32 cellular contexts compared by ENCODE assay signal in genomic region chr11:86765146-86765663, GRCh38. TPM values are rescaled to one million over a fixed set of nuclear protein-coding genes. Genes with fewer than 3 reads are reported as not detected.
"Had no signal": no experiment of that assay in that cellular context is flagged by ENCODE, and none has a peak within 500 bp of the region (broad histone marks: within the 10 kb centered on the region; RNA-seq: fewer than 3 reads in every experiment).

No MANE protein-coding gene starts in this region.

- H3K4me1 ChIP-seq: ascending aorta, body of pancreas, Peyer's patch had no signal

- H3K4me3 ChIP-seq: ascending aorta, body of pancreas, MG63, Peyer's patch, SJCRH30 had no signal

- H3K27ac Mint-ChIP-seq: activated CD4-positive, alpha-beta T cell treated with anti-CD3 and anti-CD28 coated beads, Interleukin-2, amount 10 ng/mL, durations not matched to agents 24 days and 14 days; activated CD8-positive, alpha-beta memory T cell treated with anti-CD3 and anti-CD28 coated beads, Interleukin-2, amount 10 ng/mL, durations not matched to agents 7 days and 5 days; activated naive CD4-positive, alpha-beta T cell treated with anti-CD3 and anti-CD28 coated beads, Interleukin-2, amount 50 U/mL, for 24 hours; activated naive CD8-positive, alpha-beta T cell treated with anti-CD3 and anti-CD28 coated beads, Interleukin-2, amount 50 U/mL, for 24 hours; activated T-cell treated with anti-CD3 and anti-CD28 coated beads, Interleukin-2, amount 50 U/mL, for 24 hours; activated T-helper 1 cell treated with anti-CD3 and anti-CD28 coated beads, Interleukin-12 subunit alpha, Interleukin-12 subunit beta, Interleukin-2, Interleukin-4 antibody, amounts not matched to agents 30 ng/mL and 10 ng/mL and 1 ng/mL, durations not matched to agents 14 hours and 24 hours and 36 hours; T-helper 17 cell; WTC11 had no signal

- ATAC-seq: activated CD8-positive, alpha-beta memory T cell treated with anti-CD3 and anti-CD28 coated beads, Interleukin-2, amount 10 ng/mL, durations not matched to agents 7 days and 5 days; activated naive CD8-positive, alpha-beta T cell treated with anti-CD3 and anti-CD28 coated beads, Interleukin-2, amount 50 U/mL, for 24 hours; body of pancreas; T-helper 17 cell; WTC11 had no signal

- H3K4me1 Mint-ChIP-seq: activated CD4-positive, alpha-beta T cell treated with anti-CD3 and anti-CD28 coated beads, Interleukin-2, amount 10 ng/mL, durations not matched to agents 24 days and 14 days; activated CD8-positive, alpha-beta memory T cell treated with anti-CD3 and anti-CD28 coated beads, Interleukin-2, amount 10 ng/mL, durations not matched to agents 7 days and 5 days; activated naive CD4-positive, alpha-beta T cell treated with anti-CD3 and anti-CD28 coated beads, Interleukin-2, amount 50 U/mL, for 24 hours; activated naive CD8-positive, alpha-beta T cell treated with anti-CD3 and anti-CD28 coated beads, Interleukin-2, amount 50 U/mL, for 24 hours; T-helper 17 cell had no signal

- H3K27ac ChIP-seq: ascending aorta, body of pancreas, Peyer's patch, RWPE1, SJCRH30 had no signal

- H3K9me3 ChIP-seq: ascending aorta, body of pancreas, MG63, Peyer's patch, SJCRH30 had no signal

- H3K9me3 Mint-ChIP-seq: activated CD4-positive, alpha-beta T cell treated with anti-CD3 and anti-CD28 coated beads, Interleukin-2, amount 10 ng/mL, durations not matched to agents 24 days and 14 days; activated naive CD4-positive, alpha-beta T cell treated with anti-CD3 and anti-CD28 coated beads, Interleukin-2, amount 50 U/mL, for 24 hours; activated naive CD8-positive, alpha-beta T cell treated with anti-CD3 and anti-CD28 coated beads, Interleukin-2, amount 50 U/mL, for 24 hours; activated T-cell treated with anti-CD3 and anti-CD28 coated beads, Interleukin-2, amount 50 U/mL, for 24 hours; activated T-helper 1 cell treated with anti-CD3 and anti-CD28 coated beads, Interleukin-12 subunit alpha, Interleukin-12 subunit beta, Interleukin-2, Interleukin-4 antibody, amounts not matched to agents 30 ng/mL and 10 ng/mL and 1 ng/mL, durations not matched to agents 14 hours and 24 hours and 36 hours had no signal

- H3K4me3 Mint-ChIP-seq: activated CD4-positive, alpha-beta T cell treated with anti-CD3 and anti-CD28 coated beads, Interleukin-2, amount 10 ng/mL, durations not matched to agents 24 days and 14 days; activated CD8-positive, alpha-beta memory T cell treated with anti-CD3 and anti-CD28 coated beads, Interleukin-2, amount 10 ng/mL, durations not matched to agents 7 days and 5 days; activated naive CD4-positive, alpha-beta T cell treated with anti-CD3 and anti-CD28 coated beads, Interleukin-2, amount 50 U/mL, for 24 hours; activated naive CD8-positive, alpha-beta T cell treated with anti-CD3 and anti-CD28 coated beads, Interleukin-2, amount 50 U/mL, for 24 hours; activated T-cell treated with anti-CD3 and anti-CD28 coated beads, Interleukin-2, amount 50 U/mL, for 24 hours; activated T-helper 1 cell treated with anti-CD3 and anti-CD28 coated beads, Interleukin-12 subunit alpha, Interleukin-12 subunit beta, Interleukin-2, Interleukin-4 antibody, amounts not matched to agents 30 ng/mL and 10 ng/mL and 1 ng/mL, durations not matched to agents 14 hours and 24 hours and 36 hours; T-helper 17 cell; WTC11 had no signal

- H3K27me3 ChIP-seq: ascending aorta, body of pancreas, MG63, Peyer's patch had no signal

- DNase-seq: activated CD4-positive, alpha-beta T cell treated with anti-CD3 and anti-CD28 coated beads, Interleukin-2, amount 10 ng/mL, durations not matched to agents 24 days and 14 days; activated CD4-positive, alpha-beta T cell treated with anti-CD3 and anti-CD28 coated beads, Interleukin-2, amount 50 U/mL, for 48 hours; activated CD4-positive, CD25-positive, alpha-beta regulatory T cell treated with anti-CD3 and anti-CD28 coated beads, Interleukin-2, amount 50 U/mL, for 72 hours; activated CD8-positive, alpha-beta memory T cell treated with anti-CD3 and anti-CD28 coated beads, Interleukin-2, amount 10 ng/mL, durations not matched to agents 7 days and 5 days; activated effector memory CD4-positive, alpha-beta T cell treated with Interleukin-2 at 50 U/mL for 16 hours; activated naive CD4-positive, alpha-beta T cell; activated naive CD8-positive, alpha-beta T cell treated with anti-CD3 and anti-CD28 coated beads, Interleukin-2, amount 50 U/mL, for 24 hours; activated T-cell treated with anti-CD3 and anti-CD28 coated beads, Interleukin-2, amount 50 U/mL, for 24 hours; amniotic stem cell; body of pancreas; central memory CD4-positive, alpha-beta T cell; MG63; MV-4-11; NCI-H1092 treated with DMSO at 0.1 percent for 48 hours; NCI-H1417 treated with DMSO at 0.1 percent for 48 hours; NCI-H1694; NCI-H2029 treated with DMSO at 0.1 percent for 48 hours; NCI-H345; NCI-H510A; NCI-H526 treated with DMSO at 0.1 percent for 48 hours; NCI-H82; Peyer's patch; Right ventricle myocardium superior; SJCRH30; T-helper 17 cell; T-helper 9 cell had no signal

- H3K36me3 Mint-ChIP-seq: activated CD8-positive, alpha-beta memory T cell treated with anti-CD3 and anti-CD28 coated beads, Interleukin-2, amount 10 ng/mL, durations not matched to agents 7 days and 5 days; activated naive CD4-positive, alpha-beta T cell treated with anti-CD3 and anti-CD28 coated beads, Interleukin-2, amount 50 U/mL, for 24 hours; WTC11 had no signal

- H3K36me3 ChIP-seq: ascending aorta, MG63, Peyer's patch, SJCRH30 had no signal

RNA-seq across cellular contexts. Expression of gene PRSS23, which starts 35.1 kb away (rescaled TPM):
- total RNA-seq: OCI-LY7, T-helper 17 cell had no signal
